ENCODE assay signal across 8 cellular contexts in genomic region chr11:47566166-47566546, GRCh38. TPM values are rescaled to one million over a fixed set of nuclear protein-coding genes. Genes with fewer than 3 reads are reported as not detected.
DNase-seq lines count a peak whose midpoint lies in the region; ATAC-seq and TF ChIP-seq lines count a peak whose summit lies in the region.

No MANE protein-coding gene starts in this region.

- H3K9me3 ChIP-seq in SU-DHL-6 (ENCODE audit: insufficient read depth, low read length) (no peaks in the 10 kb centered on the region), gastrocnemius medialis (no peaks in the 10 kb centered on the region)

- peak overlapping the region; percentile 58 for H3K27ac ChIP-seq in SU-DHL-6 (ENCODE audit: low read depth, low read length)
- H3K27ac ChIP-seq in foreskin keratinocyte, result peak overlapping the region; percentile 88
- peak overlapping the region; percentile 81 to 89 (median 86) for H3K27ac ChIP-seq in gastrocnemius medialis

- H3K4me1 ChIP-seq in foreskin keratinocyte, result peaks cover 6% of the 10 kb centered on the region
- H3K4me1 ChIP-seq in gastrocnemius medialis, result peaks cover 19% of the 10 kb centered on the region in 2 donors

- H3K36me3 ChIP-seq in SU-DHL-6 (ENCODE audit: low read length), result peaks cover 6% of the 10 kb centered on the region; the same call in 1 of the 2 replicates
- H3K36me3 ChIP-seq in gastrocnemius medialis, result peaks cover 0 to 7% of the 10 kb centered on the region in 2 donors

- peaks cover 12% of the 10 kb centered on the region for H3F3A ChIP-seq in SU-DHL-6 (ENCODE audit: insufficient read depth)

- no peak for TF ChIP-seq POLR2A in gastrocnemius medialis (IDR thresholded peaks at IDR 0.05)

- intact Hi-C loops in gastrocnemius medialis (cut with DNase I; ENCODE audit: low total_unique reads), result no loop called here

- H3K4me3 ChIP-seq in SU-DHL-6 (ENCODE audit: insufficient read depth, low read length, poor library complexity, severe bottlenecking) (peak overlapping the region; percentile 83), gastrocnemius medialis (peak overlapping the region; percentile 80 to 97 (median 84))

- TF ChIP-seq CTCF in SU-DHL-6 (IDR thresholded peaks at IDR 0.05; ENCODE audit: insufficient read depth, low read length, poor library complexity, severe bottlenecking) (no peak), foreskin keratinocyte (conservative IDR thresholded peaks at IDR 0.05) (no peak), gastrocnemius medialis (IDR thresholded peaks at IDR 0.05 in 4 of 5, conservative IDR thresholded peaks at IDR 0.05 in 1 of 5) (no peak)

- H3K79me2 ChIP-seq in SU-DHL-6 (ENCODE audit: insufficient read depth, low read length), result peaks cover 47% of the 10 kb centered on the region

- peak; percentile 6 for DNase-seq in activated CD4-positive, alpha-beta T cell treated with anti-CD3 and anti-CD28 coated beads, Interleukin-2, amount 50 U/mL, for 1 hour
- DNase-seq in activated CD4-positive, alpha-beta T cell treated with anti-CD3 and anti-CD28 coated beads, Interleukin-2, amount 50 U/mL, for 4 hours, result no peak
- DNase-seq in foreskin keratinocyte, result peak in 1 of 2 donors; percentile 11
- DNase-seq in gastrocnemius medialis, result no peak
- DNase-seq in occipital lobe (lab: John Stamatoyannopoulos, UW), result no peak
- no peak for DNase-seq in NCI-H524 treated with DMSO at 0.1 percent for 48 hours (lab: John Stamatoyannopoulos, UW)

- H4K20me1 ChIP-seq in SU-DHL-6 (ENCODE audit: low read depth, low read length), result no peaks in the 10 kb centered on the region; the same call in 1 of the 2 replicates

- ATAC-seq in foreskin keratinocyte, result peak; percentile 34
- no peak for ATAC-seq in gastrocnemius medialis
- ATAC-seq in HG03439 (IDR thresholded peaks at IDR 0.05; ENCODE audit: unreplicated experiment), result no peak

- peak overlapping the region; percentile 91 for H3K9ac ChIP-seq in SU-DHL-6 (ENCODE audit: low read length)

- H3K27me3 ChIP-seq in SU-DHL-6 (ENCODE audit: low read length), result no peaks in the 10 kb centered on the region
- H3K27me3 ChIP-seq in foreskin keratinocyte, result no peaks in the 10 kb centered on the region
- H3K27me3 ChIP-seq in gastrocnemius medialis, result no peaks in the 10 kb centered on the region

- H3K4me2 ChIP-seq in SU-DHL-6 (ENCODE audit: low read depth, low read length, poor library complexity, severe bottlenecking), result peak overlapping the region; percentile 96

- H2AFZ ChIP-seq in SU-DHL-6 (ENCODE audit: low read depth, low read length, severe bottlenecking), result peak overlapping the region; percentile 92

- H3K9me2 ChIP-seq in SU-DHL-6 (replicated peaks; ENCODE audit: insufficient read depth, low read length), result no peaks in the 10 kb centered on the region

- in situ Hi-C loops in gastrocnemius medialis (cut with MboI; ENCODE audit: low sequenced_read_pairs in 4 of 4), result no loop called here

RNA-seq across cellular contexts. Expression of gene PTPMT1, which starts 0.8 kb away (rescaled TPM):
- total RNA-seq in foreskin keratinocyte, result 112 and 118 TPM in 2 replicates
- polyA plus RNA-seq in foreskin keratinocyte, result 145 and 159 TPM in 2 replicates
- 10 to 100 TPM; 58.2 to 87.9 (median 79.8) TPM for total RNA-seq in gastrocnemius medialis
- total RNA-seq in occipital lobe, result 25.3 TPM

RNA-seq across cellular contexts. Expression of gene KBTBD4, which starts 12.6 kb away (rescaled TPM):
- 16.4 and 17.4 TPM in 2 replicates for total RNA-seq in foreskin keratinocyte
- polyA plus RNA-seq in foreskin keratinocyte, result 10.4 and 11.2 TPM in 2 replicates
- 10 to 100 TPM; 25.0 to 35.6 (median 30.4) TPM for total RNA-seq in gastrocnemius medialis
- 38.2 TPM for total RNA-seq in occipital lobe

RNA-seq across cellular contexts. Expression of gene NDUFS3, which starts 12.7 kb away (rescaled TPM):
- total RNA-seq in foreskin keratinocyte (109 and 112 TPM in 2 replicates), gastrocnemius medialis (100 to 1,000 TPM; 143 to 240 (median 194) TPM), occipital lobe (47.1 TPM)
- 147 and 149 TPM in 2 replicates for polyA plus RNA-seq in foreskin keratinocyte

RNA-seq across cellular contexts. Expression of gene CELF1, which starts 13.2 kb away (rescaled TPM):
- total RNA-seq in foreskin keratinocyte (84.1 and 93.3 TPM in 2 replicates), gastrocnemius medialis (100 to 1,000 TPM; 106 to 185 (median 136) TPM), occipital lobe (246 TPM)
- 26.7 and 28.8 TPM in 2 replicates for polyA plus RNA-seq in foreskin keratinocyte

RNA-seq across cellular contexts. Expression of gene FAM180B, which starts 20.3 kb away (rescaled TPM):
- not detected in 2 replicates for total RNA-seq in foreskin keratinocyte
- polyA plus RNA-seq in foreskin keratinocyte, result not detected in 2 replicates
- not detected for total RNA-seq in gastrocnemius medialis
- 0.16 TPM for total RNA-seq in occipital lobe
